8 cellular contexts compared by ENCODE assay signal in the genomic region with DNA sequence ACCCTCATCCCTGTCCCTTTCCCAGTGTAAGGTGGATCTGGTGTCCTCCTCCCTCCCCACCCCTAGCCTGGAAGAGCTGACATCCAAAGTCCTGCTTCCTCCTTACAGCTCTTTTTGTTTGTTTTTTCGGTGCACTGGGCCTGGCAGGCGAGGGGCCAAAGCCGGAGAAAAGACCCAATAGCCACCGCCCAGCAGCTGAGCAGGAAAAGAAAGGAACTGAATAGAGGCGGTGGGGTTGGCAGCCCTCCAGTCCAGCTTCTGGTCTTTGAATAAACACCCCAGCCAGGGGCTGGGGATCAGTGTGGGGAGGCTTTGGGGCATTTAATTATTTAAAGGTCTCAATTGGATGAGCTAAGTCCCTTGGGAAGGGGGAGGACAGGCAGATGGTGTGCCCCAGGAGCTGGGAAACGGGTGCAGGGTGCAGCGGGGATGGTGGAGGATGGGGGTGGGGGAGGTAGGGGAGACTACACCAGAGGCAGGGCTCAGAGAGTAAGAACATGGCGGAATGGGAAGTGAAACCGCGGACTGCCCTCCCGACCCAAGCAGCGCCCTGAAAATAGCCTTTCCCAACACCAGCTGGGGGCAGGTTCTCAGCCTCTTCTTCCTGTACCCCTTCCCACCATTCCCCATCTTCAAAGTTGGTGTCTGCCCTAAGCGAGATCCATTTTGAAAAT. TPM values are rescaled to one million over a fixed set of nuclear protein-coding genes. Genes with fewer than 3 reads are reported as not detected.
DNase-seq lines count a peak whose midpoint lies in the region; ATAC-seq and FAIRE-seq lines count a peak whose summit lies in the region.

No MANE protein-coding gene starts in this region.

- CTCF ChIA-PET in naive thymus-derived CD4-positive, alpha-beta T cell (lab: Charles Lee): interaction anchor here (1.2 to 9.7 kb wide), 7 partner anchors 12 to 163 kb away, joined by 4 to 215 read pairs (median 79); partner anchors contain the start of gene BTG2

- peak; percentile 69 for FAIRE-seq in GM18507 (lab: Jason Lieb, UNC)

- H3K4me1 Mint-ChIP-seq in naive thymus-derived CD4-positive, alpha-beta T cell: peaks cover 55 to 88% (median 82%) of the 10 kb centered on the region in 7 donors

- POLR2A ChIA-PET in naive thymus-derived CD4-positive, alpha-beta T cell (lab: Charles Lee): interaction anchor here (1.9 to 24.2 kb wide), 7 partner anchors 8 to 439 kb away, joined by 7 to 1812 read pairs (median 73); partner anchors contain the start of genes ATP2B4, BTG2 and LAX1

- peaks cover 70 to 71% of the 10 kb centered on the region in 2 donors for H3K4me1 ChIP-seq in naive thymus-derived CD4-positive, alpha-beta T cell (ENCODE audit: control insufficient read depth in 2 of 2, insufficient read depth in 2 of 2, low read length in 2 of 2)

- DNase-seq in GM18507 (ENCODE audit: extremely low spot score, insufficient read length, low read depth) (no peak), NCI-H345 (lab: John Stamatoyannopoulos, UW) (peak; percentile 92), cerebellar cortex (ENCODE audit: low spot score) (peak; percentile 25), EL (no peak), glomerular visceral epithelial cell (ENCODE audit: extremely low spot score) (no peak)
- DNase-seq in naive thymus-derived CD4-positive, alpha-beta T cell: no peak
- DNase-seq in stimulated activated CD4-positive, alpha-beta T cell treated with anti-CD3 and anti-CD28 coated beads, Interleukin-2, amount 100 ng/mL, for 48 hours: no peak

- no peaks in the 10 kb centered on the region for H3K36me3 ChIP-seq in naive thymus-derived CD4-positive, alpha-beta T cell (ENCODE audit: control insufficient read depth in 2 of 3, insufficient read depth in 3 of 3, low read length in 3 of 3)

- H3K27me3 Mint-ChIP-seq in naive thymus-derived CD4-positive, alpha-beta T cell: no peaks in the 10 kb centered on the region

- peak overlapping the region; percentile 29 for H3K4me3 ChIP-seq in naive thymus-derived CD4-positive, alpha-beta T cell (ENCODE audit: low read length)

- H3K9me3 Mint-ChIP-seq in naive thymus-derived CD4-positive, alpha-beta T cell: no peaks in the 10 kb centered on the region

- peak overlapping the region; percentile 80 to 89 (median 86) for H3K4me3 Mint-ChIP-seq in naive thymus-derived CD4-positive, alpha-beta T cell

- ATAC-seq in naive thymus-derived CD4-positive, alpha-beta T cell: no peak
- ATAC-seq in GM18498 (IDR thresholded peaks at IDR 0.05; ENCODE audit: unreplicated experiment): no peak

- H3K9me3 ChIP-seq in naive thymus-derived CD4-positive, alpha-beta T cell (ENCODE audit: control insufficient read depth in 2 of 3, low read length in 3 of 3): no peaks in the 10 kb centered on the region

- H3K36me3 Mint-ChIP-seq in naive thymus-derived CD4-positive, alpha-beta T cell: no peaks in the 10 kb centered on the region

- H3K27me3 ChIP-seq in naive thymus-derived CD4-positive, alpha-beta T cell (ENCODE audit: control insufficient read depth in 2 of 2, insufficient read depth in 2 of 2, low read length in 2 of 2): no peaks in the 10 kb centered on the region

- peak overlapping the region; percentile 85 to 100 (median 99) for H3K27ac Mint-ChIP-seq in naive thymus-derived CD4-positive, alpha-beta T cell

- H3K27ac ChIP-seq in naive thymus-derived CD4-positive, alpha-beta T cell (ENCODE audit: low read depth, low read length): peak overlapping the region; percentile 98

- intact Hi-C loops in naive thymus-derived CD4-positive, alpha-beta T cell (cut with micrococcal nuclease): loop anchor here (5.0 to 10.0 kb wide), 10 partner anchors 301 to 1959 kb away; partner anchors contain the start of genes ATP2B4 (in 1 of the 2), KDM5B (in 1 of the 2), LAX1 (in 1 of the 2) and MDM4 (in 1 of the 2)

RNA-seq across cellular contexts. Expression of gene BTG2, which starts 20.2 kb away (rescaled TPM):
- total RNA-seq in naive thymus-derived CD4-positive, alpha-beta T cell: 100 to 1,000 TPM; 141 to 654 (median 241) TPM
- polyA plus RNA-seq in naive thymus-derived CD4-positive, alpha-beta T cell: 100 to 1,000 TPM; 118 to 211 TPM

RNA-seq across cellular contexts. Expression of gene FMOD, which starts 25.4 kb away (rescaled TPM):
- not detected for total RNA-seq in naive thymus-derived CD4-positive, alpha-beta T cell
- not detected for polyA plus RNA-seq in naive thymus-derived CD4-positive, alpha-beta T cell

Comparison
In these comparisons a context has a peak if more than half of its experiments do, and no peak if none do; other contexts are left out.
1. DNase-seq: peak in NCI-H345 (single experiment) and cerebellar cortex (single experiment); none in GM18507 (single experiment), naive thymus-derived CD4-positive, alpha-beta T cell (0 of 9), stimulated activated CD4-positive, alpha-beta T cell treated with anti-CD3 and anti-CD28 coated beads, Interleukin-2, amount 100 ng/mL, for 48 hours (0 of 2), EL (single experiment) and glomerular visceral epithelial cell (single experiment).